In the genomic region with DNA sequence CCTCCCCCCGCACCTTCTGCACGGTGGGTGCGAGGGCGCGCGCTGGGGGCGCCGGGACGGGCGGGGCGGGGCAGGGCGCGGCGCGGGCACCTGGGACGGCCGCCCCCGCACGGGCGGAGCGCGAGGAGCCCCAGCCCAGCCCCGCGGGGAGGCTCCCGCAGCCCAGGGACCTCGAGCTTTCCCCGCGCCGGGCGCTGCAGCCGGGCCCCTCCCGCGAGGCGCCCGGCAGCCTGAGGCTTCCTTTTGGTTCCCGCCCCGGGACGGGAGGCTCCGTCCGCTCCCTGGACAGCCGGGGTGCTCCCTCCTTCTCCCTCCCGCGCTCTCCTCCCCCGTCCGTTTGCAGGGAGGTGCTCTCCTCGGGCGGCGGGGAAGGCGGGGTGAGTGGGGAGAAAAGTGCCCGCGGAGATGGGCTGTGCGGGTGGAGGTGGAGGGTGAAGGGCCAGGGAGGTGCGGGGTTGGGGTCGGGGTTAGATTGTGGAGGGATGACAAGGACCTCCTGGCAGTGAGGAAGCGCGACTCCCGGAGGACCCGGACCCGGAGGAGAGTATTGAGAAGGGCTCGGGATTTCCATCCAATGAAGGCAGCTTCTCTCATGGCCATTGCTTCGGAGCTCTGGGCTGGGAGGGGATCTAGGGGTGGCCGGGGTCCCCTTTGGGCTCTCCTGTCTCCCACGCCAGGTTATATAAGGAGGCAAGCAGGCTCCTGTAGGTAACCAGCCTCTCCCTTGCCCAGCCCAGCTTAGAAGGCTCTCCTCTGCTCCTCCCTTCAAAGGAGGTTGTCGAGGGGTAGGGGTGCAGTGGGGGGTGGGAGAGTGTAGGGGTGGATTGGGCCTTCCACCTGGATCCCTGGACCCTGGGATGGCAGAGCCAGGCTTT, we compare ENCODE assay signal across 8 cellular contexts. TPM values are rescaled to one million over a fixed set of nuclear protein-coding genes. Genes with fewer than 3 reads are reported as not detected.
DNase-seq lines count a peak whose midpoint lies in the region; ATAC-seq and TF ChIP-seq lines count a peak whose summit lies in the region.

No MANE protein-coding gene starts in this region.

- H2AFZ ChIP-seq in neural progenitor cell (replicated peaks): peak overlapping the region; percentile 92

- peak overlapping the region; percentile 88 for H3K4me3 ChIP-seq in fibroblast of villous mesenchyme (ENCODE audit: low read depth, low read length)
- peak overlapping the region; percentile 72 for H3K4me3 ChIP-seq in neural progenitor cell

- H3K9me3 ChIP-seq in neural progenitor cell (ENCODE audit: low read depth): no peaks in the 10 kb centered on the region

- peaks cover 48% of the 10 kb centered on the region for H3K27me3 ChIP-seq in neural progenitor cell

- H3F3A ChIP-seq in neural progenitor cell (ENCODE audit: low read depth): no peaks in the 10 kb centered on the region

- TF ChIP-seq CTCF in fibroblast of villous mesenchyme (IDR thresholded peaks at IDR 0.05; ENCODE audit: insufficient read depth, low read depth, low read length) (no peak), neural progenitor cell (IDR thresholded peaks at IDR 0.05) (no peak)

- no peaks in the 10 kb centered on the region for H3K36me3 ChIP-seq in neural progenitor cell

- H3K4me1 Mint-ChIP-seq in neural progenitor cell: peaks cover 19% of the 10 kb centered on the region

- no peak overlapping the region for H3K27ac ChIP-seq in neural progenitor cell

- no peaks in the 10 kb centered on the region for H3K36me3 Mint-ChIP-seq in neural progenitor cell

- peak overlapping the region; percentile 88 for H3K4me3 Mint-ChIP-seq in neural progenitor cell

- H3K4me2 ChIP-seq in neural progenitor cell: peak overlapping the region; percentile 94

- peaks cover 23% of the 10 kb centered on the region for H3K27me3 Mint-ChIP-seq in neural progenitor cell (ENCODE audit: insufficient read depth, low read depth)

- peak; percentile 17 for DNase-seq in activated naive CD4-positive, alpha-beta T cell treated with Interleukin-2 at 50 U/mL for 16 hours
- no peak for DNase-seq in activated naive CD4-positive, alpha-beta T cell (lab: John Stamatoyannopoulos, UW)
- peak; percentile 57 for DNase-seq in activated CD8-positive, alpha-beta memory T cell treated with anti-CD3 and anti-CD28 coated beads, Interleukin-2, amount 50 U/mL, for 48 hours
- no peak for DNase-seq in fibroblast of villous mesenchyme (ENCODE audit: low read depth)
- DNase-seq in neural progenitor cell (ENCODE audit: low spot score): no peak
- no peak for DNase-seq in GF-D8 (lab: John Stamatoyannopoulos, UW)
- DNase-seq in inferior parietal cortex (ENCODE audit: extremely low spot score): no peak

- no peaks in the 10 kb centered on the region for H4K20me1 ChIP-seq in neural progenitor cell (ENCODE audit: low read depth)

- no peak overlapping the region for H3K27ac Mint-ChIP-seq in neural progenitor cell

- H3K9ac ChIP-seq in neural progenitor cell: no peak overlapping the region

- peak; percentile 30 for ATAC-seq in HG03442 (IDR thresholded peaks at IDR 0.05; ENCODE audit: unreplicated experiment)

- peaks cover 3% of the 10 kb centered on the region for H3K9me3 Mint-ChIP-seq in neural progenitor cell

- H3K4me1 ChIP-seq in neural progenitor cell: no peaks in the 10 kb centered on the region

- no peaks in the 10 kb centered on the region for H3K79me2 ChIP-seq in neural progenitor cell (ENCODE audit: low read depth)

RNA-seq across cellular contexts. Expression of gene JDP2, which starts 0.6 kb away (rescaled TPM):
- 36.4 and 51.4 TPM in 2 replicates for total RNA-seq in fibroblast of villous mesenchyme
- total RNA-seq in neural progenitor cell (ENCODE audit: low replicate concordance): 2.5 and 8.4 TPM in 2 replicates

Comparison
In these comparisons a context has a peak if more than half of its experiments do, and no peak if none do; other contexts are left out.
1. DNase-seq: peak in activated naive CD4-positive, alpha-beta T cell treated with Interleukin-2 at 50 U/mL for 16 hours (single experiment) and activated CD8-positive, alpha-beta memory T cell treated with anti-CD3 and anti-CD28 coated beads, Interleukin-2, amount 50 U/mL, for 48 hours (single experiment); none in activated naive CD4-positive, alpha-beta T cell (0 of 4), fibroblast of villous mesenchyme (single experiment), neural progenitor cell (single experiment), GF-D8 (single experiment) and inferior parietal cortex (single experiment).